Comparison of ENCODE assay signal across 9 cellular contexts in the genomic region with DNA sequence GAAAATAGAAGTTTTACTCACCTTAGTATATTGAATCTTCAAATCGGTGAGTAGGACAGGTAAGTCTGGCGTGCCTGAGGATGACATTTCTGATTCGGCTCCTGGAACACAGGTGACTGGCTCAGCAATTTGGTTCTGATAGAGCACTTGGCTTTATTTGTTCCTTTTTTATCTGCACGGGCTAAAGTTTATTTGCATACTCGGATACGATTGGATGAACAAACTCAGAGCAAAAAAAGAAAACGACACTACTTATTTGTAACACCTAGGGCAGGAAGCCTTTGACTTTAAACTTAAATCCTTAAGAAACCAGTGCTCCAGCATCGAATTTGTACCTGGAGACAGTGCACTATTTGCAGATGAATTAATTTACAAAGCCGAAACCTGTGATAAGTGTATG. TPM values are rescaled to one million over a fixed set of nuclear protein-coding genes. Genes with fewer than 3 reads are reported as not detected.
DNase-seq lines count a peak whose midpoint lies in the region; ATAC-seq and TF ChIP-seq lines count a peak whose summit lies in the region.
"Had no signal": no experiment of that assay in that cellular context is flagged by ENCODE, and none has a peak within 500 bp of the region (broad histone marks: within the 10 kb centered on the region; RNA-seq: fewer than 3 reads in every experiment).

TSS of gene ALDH1A1 (minus strand) at position 140 of the 400 bp plus-strand sequence. CDS start at position 87, 53 bp downstream.

- TF ChIP-seq CTCF in LNCaP clone FGC (IDR thresholded peaks at IDR 0.05; ENCODE audit: control insufficient read depth, extremely low read depth, insufficient read depth): no peak
- no peak for TF ChIP-seq CTCF in suprapubic skin (IDR thresholded peaks at IDR 0.05)

- H3K4me3 ChIP-seq in LNCaP clone FGC (ENCODE audit: low read depth, low read length): no peak within 1 kb of the TSS
- H3K4me3 ChIP-seq in adipocyte (ENCODE audit: low read length): peak within 1 kb of the TSS; percentile 72
- peak within 1 kb of the TSS; percentile 40 for H3K4me3 ChIP-seq in suprapubic skin
- H3K4me3 ChIP-seq: SJSA1 had no signal

- no peaks in the 10 kb centered on the region for H3K36me3 ChIP-seq in adipocyte (ENCODE audit: control insufficient read depth, insufficient read depth, low read length, severe bottlenecking)
- no peaks in the 10 kb centered on the region for H3K36me3 ChIP-seq in suprapubic skin
- H3K36me3 ChIP-seq: SJSA1 had no signal

- no peak for TF ChIP-seq EP300 in suprapubic skin (IDR thresholded peaks at IDR 0.05)

- TF ChIP-seq POLR2A in suprapubic skin (IDR thresholded peaks at IDR 0.05) (peak in 1 of 2 donors; percentile 16), GM18505 (IDR thresholded peaks at IDR 0.05; ENCODE audit: borderline replicate concordance, extremely low read depth, insufficient read depth, insufficient read length) (no peak)

- peak within 1 kb of the TSS; percentile 69 for H3K27ac ChIP-seq in suprapubic skin
- H3K27ac ChIP-seq: SJSA1 had no signal

- H3K4me1 ChIP-seq in adipocyte (ENCODE audit: control insufficient read depth, insufficient read depth, low read length): peaks cover 26% of the 10 kb centered on the region
- H3K4me1 ChIP-seq in suprapubic skin: peaks cover 36% of the 10 kb centered on the region
- H3K4me1 ChIP-seq: SJSA1 had no signal

- H3K27me3 ChIP-seq in adipocyte (replicated peaks; ENCODE audit: control insufficient read depth, insufficient read depth, low read length) (no peaks in the 10 kb centered on the region), suprapubic skin (no peaks in the 10 kb centered on the region)

- H3K9me3 ChIP-seq in adipocyte (ENCODE audit: control insufficient read depth, low read length) (no peaks in the 10 kb centered on the region), suprapubic skin (no peaks in the 10 kb centered on the region)
- H3K9me3 ChIP-seq: SJSA1 had no signal

- ATAC-seq in HG02571 (IDR thresholded peaks at IDR 0.05; ENCODE audit: unreplicated experiment) (no peak), GM18505 (IDR thresholded peaks at IDR 0.05; ENCODE audit: unreplicated experiment) (no peak)

- peak; percentile 26 for DNase-seq in LNCaP clone FGC (ENCODE audit: low read depth)
- no peak for DNase-seq in adipocyte (ENCODE audit: low read depth)
- DNase-seq in left kidney (ENCODE audit: low read depth, low spot score): peak; percentile 59
- DNase-seq in suprapubic skin (ENCODE audit: low spot score in 2 of 2): no peak
- no peak for DNase-seq in stimulated activated CD4-positive, alpha-beta T cell treated with anti-CD3 and anti-CD28 coated beads, Interleukin-1b, Interleukin-23, amount 100 ng/mL, for 48 hours
- no peak for DNase-seq in NCI-H446 (lab: John Stamatoyannopoulos, UW)

- 23% methylated on average over 9 of the region's 9 CpGs for WGBS in suprapubic skin

- H3K9ac ChIP-seq in adipocyte (ENCODE audit: low read length): peak within 1 kb of the TSS; percentile 66

RNA-seq across cellular contexts. Expression of gene ALDH1A1, which starts in this region (rescaled TPM):
- total RNA-seq in suprapubic skin: 10 to 100 TPM in 3 of 4 donors, 1 to 10 TPM in 1; 7.7 to 19.2 (median 11.2) TPM
- total RNA-seq: SJSA1 had no signal

Comparison
In these comparisons a context has a peak if more than half of its experiments do, and no peak if none do; other contexts are left out.
1. DNase-seq: peak in LNCaP clone FGC (single experiment) and left kidney (single experiment); none in adipocyte (single experiment), suprapubic skin (0 of 2), stimulated activated CD4-positive, alpha-beta T cell treated with anti-CD3 and anti-CD28 coated beads, Interleukin-1b, Interleukin-23, amount 100 ng/mL, for 48 hours (single experiment) and NCI-H446 (0 of 2).